Comparison of ENCODE assay signal across 15 cellular contexts in the genomic region with DNA sequence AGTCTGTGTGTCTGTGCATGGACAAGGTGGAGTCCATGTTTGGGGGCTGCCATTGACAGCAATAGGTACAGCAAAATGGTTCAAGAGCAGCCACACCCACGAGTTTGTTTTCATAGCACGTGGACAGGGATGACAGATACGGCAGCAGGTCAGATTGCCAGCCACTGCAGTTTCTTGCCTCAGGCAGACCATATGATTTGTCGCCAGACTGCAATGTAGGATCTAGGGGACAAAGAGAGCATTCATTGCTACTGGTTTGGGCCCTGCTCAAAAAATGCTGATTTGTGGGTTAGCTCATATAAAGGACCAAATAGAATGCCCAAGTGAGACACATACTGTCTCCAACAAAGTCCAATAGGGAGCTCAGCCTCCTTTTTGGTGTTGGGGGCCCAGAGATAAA.
DNase-seq lines count a peak whose midpoint lies in the region; ATAC-seq and TF ChIP-seq lines count a peak whose summit lies in the region.
"Had no signal": no experiment of that assay in that cellular context is flagged by ENCODE, and none has a peak within 500 bp of the region (broad histone marks: within the 10 kb centered on the region; RNA-seq: fewer than 3 reads in every experiment).

No MANE protein-coding gene starts in this region.

- TF ChIP-seq CTCF in mammary epithelial cell (conservative IDR thresholded peaks at IDR 0.05 in 1 of 2, IDR thresholded peaks at IDR 0.05 in 1 of 2; ENCODE audit: extremely low read depth in 1 of 2, insufficient read depth in 1 of 2, low read depth in 1 of 2, low read length in 2 of 2) (no peak), MCF 10A (IDR thresholded peaks at IDR 0.05; ENCODE audit: unreplicated experiment) (no peak), foreskin keratinocyte (conservative IDR thresholded peaks at IDR 0.05) (no peak)

- no peaks in the 10 kb centered on the region for H4K20me1 ChIP-seq in mammary epithelial cell (ENCODE audit: insufficient read depth, low read length)

- H3K27me3 Mint-ChIP-seq in MCF 10A (ENCODE audit: insufficient read depth, unreplicated experiment), result peaks cover 35% of the 10 kb centered on the region

- H3K4me1 ChIP-seq in mammary epithelial cell (ENCODE audit: insufficient read depth, low read length) (no peaks in the 10 kb centered on the region), foreskin keratinocyte (no peaks in the 10 kb centered on the region)

- H3K27ac Mint-ChIP-seq in MCF 10A (ENCODE audit: low read depth, unreplicated experiment), result no peak overlapping the region

- no peak overlapping the region for H3K4me3 Mint-ChIP-seq in MCF 10A (ENCODE audit: unreplicated experiment)

- H3K9ac ChIP-seq in mammary epithelial cell (ENCODE audit: insufficient read depth, low read length), result no peak overlapping the region

- in situ Hi-C loops in mammary epithelial cell (cut with MboI; ENCODE audit: low sequenced_read_pairs in 2 of 2), result no loop called here

- H3K4me3 ChIP-seq in mammary epithelial cell (replicated peaks in 1 of 3; ENCODE audit: insufficient read depth in 1 of 3, low read depth in 2 of 3, low read length in 3 of 3) (no peak overlapping the region), H7 (ENCODE audit: insufficient read depth, low read depth, low read length) (no peak overlapping the region)

- DNase-seq in mammary epithelial cell (peak; percentile 14), MCF 10A (ENCODE audit: unreplicated experiment) (no peak), RPMI7951 (ENCODE audit: low read depth) (peak; percentile 22), foreskin keratinocyte (no peak), putamen (ENCODE audit: low spot score) (peak; percentile 10), DMS53 (lab: John Stamatoyannopoulos, UW) (no peak), H7 (no peak)
- DNase-seq in central memory CD4-positive, alpha-beta T cell, result no peak
- DNase-seq: 8988T; DMS 273 treated with DMSO at 0.1 percent for 48 hours; GOT3; Kasumi-1; NCI-H187; NK-92 treated with Interleukin-12 subunit alpha and Interleukin-12 subunit beta, amount 100 ng/mL, for 24 hours had no signal

- CTCF ChIA-PET in mammary epithelial cell (lab: Charles Lee; ENCODE audit: low non-redundant PET), result interaction anchor here (0.6 kb wide), 1 partner anchor 90 kb away, joined by 3 read pairs; a partner anchor contains a TSS
- CTCF ChIA-PET in MCF 10A (lab: Yijun Ruan, JAX), result no interaction called here

- POLR2A ChIA-PET in MCF 10A (lab: Yijun Ruan, JAX), result interaction anchor here (0.6 kb wide), 1 partner anchor 73 kb away, joined by 3 read pairs; no protein-coding TSS in a partner anchor

- BruUV-seq in mammary epithelial cell (replicated peaks; lab: Mats Ljungman, UMichigan), result no TSS peak
- no TSS peak for BruUV-seq in MCF 10A (replicated peaks; lab: Mats Ljungman, UMichigan)

- no peak overlapping the region for H3K4me2 ChIP-seq in mammary epithelial cell (ENCODE audit: insufficient read depth, low read depth, low read length)

- intact Hi-C loops in mammary epithelial cell (cut with micrococcal nuclease), result no loop called here
- intact Hi-C loops in MCF 10A (cut with micrococcal nuclease), result no loop called here

- H3K27ac ChIP-seq in mammary epithelial cell (ENCODE audit: insufficient read depth, low read depth, low read length), result no peak overlapping the region
- no peak overlapping the region for H3K27ac ChIP-seq in foreskin keratinocyte
- H3K27ac ChIP-seq: RWPE1 had no signal

- 3% methylated on average over 4 of the region's 4 CpGs for WGBS in mammary epithelial cell (ENCODE audit: low coverage, missing lambda C conversion rate)

- H3K9me3 ChIP-seq in mammary epithelial cell (replicated peaks; ENCODE audit: insufficient read depth, low read length), result no peaks in the 10 kb centered on the region

- H3K9me3 Mint-ChIP-seq in MCF 10A (ENCODE audit: unreplicated experiment), result no peaks in the 10 kb centered on the region

- no peaks in the 10 kb centered on the region for H3K4me1 Mint-ChIP-seq in MCF 10A (ENCODE audit: insufficient read depth, unreplicated experiment)

- H3K36me3 Mint-ChIP-seq in MCF 10A (ENCODE audit: insufficient read depth, unreplicated experiment), result no peaks in the 10 kb centered on the region

- peak; percentile 16 for ATAC-seq in foreskin keratinocyte

- H3K27me3 ChIP-seq in mammary epithelial cell (ENCODE audit: insufficient read depth, low read length), result peaks cover 4% of the 10 kb centered on the region
- H3K27me3 ChIP-seq in foreskin keratinocyte, result peaks cover 28% of the 10 kb centered on the region
- H3K27me3 ChIP-seq in H7 (ENCODE audit: control insufficient read depth, insufficient read depth, low read length), result no peaks in the 10 kb centered on the region

- dilution Hi-C loops in mammary epithelial cell (cut with HindIII; ENCODE audit: low sequenced_read_pairs), result no loop called here

- no peak overlapping the region for H2AFZ ChIP-seq in mammary epithelial cell (ENCODE audit: low read depth, low read length)

- no peaks in the 10 kb centered on the region for H3K79me2 ChIP-seq in mammary epithelial cell (ENCODE audit: insufficient read depth, low read length)

- H3K36me3 ChIP-seq in mammary epithelial cell (ENCODE audit: insufficient read depth, low read length) (no peaks in the 10 kb centered on the region), H7 (replicated peaks; ENCODE audit: control insufficient read depth, insufficient read depth, low read length) (no peaks in the 10 kb centered on the region)

Comparison
In these comparisons a context has a peak if more than half of its experiments do, and no peak if none do; other contexts are left out.
1. DNase-seq: peak in mammary epithelial cell (single experiment), RPMI7951 (single experiment) and putamen (single experiment); none in MCF 10A (single experiment), foreskin keratinocyte (0 of 2), central memory CD4-positive, alpha-beta T cell (single experiment), DMS53 (single experiment) and H7 (single experiment).